1 cellular context compared by ENCODE assay signal in genomic region chr10:68720793-68721672, GRCh38.
TF ChIP-seq lines count a peak whose summit lies in the region.

Gene CCAR1, plus strand, starts transcription at chr10:68721239. Its CDS starts 1,266 bp downstream, at chr10:68722505.

TF ChIP-seq in SK-N-SH, 30 proteins besides CTCF, POLR2A, EP300 and RAD21 (continued from another document):
- no peak for TF ChIP-seq ZBTB33 (IDR thresholded peaks at IDR 0.05; ENCODE audit: borderline replicate concordance, low read depth)
- TF ChIP-seq GABPA (IDR thresholded peaks at IDR 0.05; ENCODE audit: low read depth) = no peak; the same call in 1 of the 2 replicates
- peak; percentile 80 for TF ChIP-seq USF2 (IDR thresholded peaks at IDR 0.05; ENCODE audit: borderline replicate concordance, low read depth, low read length)
- no peak for TF ChIP-seq RCOR1 (IDR thresholded peaks at IDR 0.05; ENCODE audit: low read length)
- TF ChIP-seq PBX3 (IDR thresholded peaks at IDR 0.05) = peak; percentile 3; the same call in 1 of the 2 replicates
- TF ChIP-seq RXRA (IDR thresholded peaks at IDR 0.05; ENCODE audit: borderline replicate concordance, low read depth) = no peak
- peak; percentile 77 for TF ChIP-seq POLR2AphosphoS5 (IDR thresholded peaks at IDR 0.05; ENCODE audit: low read depth, low read length)
- no peak for TF ChIP-seq IRF3 (IDR thresholded peaks at IDR 0.05; ENCODE audit: low read depth, low read length)
- no peak for TF ChIP-seq FOXJ3 (CRISPR knock-in tag; IDR thresholded peaks at IDR 0.05)
- TF ChIP-seq FOSL2 (IDR thresholded peaks at IDR 0.05; ENCODE audit: borderline replicate concordance, low read depth) = no peak
